Comparison of ENCODE assay signal across 1 cellular context in genomic region chr12:130978785-130979184, GRCh38.
TF ChIP-seq lines count a peak whose summit lies in the region.

No MANE protein-coding gene starts in this region.

TF ChIP-seq in HepG2, 621 proteins besides CTCF, POLR2A, EP300 and RAD21 (continued from another document):
- TF ChIP-seq FIP1L1 (IDR thresholded peaks at IDR 0.05; ENCODE audit: borderline replicate concordance, insufficient read depth, low read depth, low read length) (no peak), CEBPB (IDR thresholded peaks at IDR 0.05; ENCODE audit: borderline replicate concordance, low read depth, low read length) (peak; percentile 6; the same call in 1 of the 2 replicates), ZNF737 (CRISPR knock-in tag; IDR thresholded peaks at IDR 0.05; ENCODE audit: borderline replicate concordance) (no peak), YEATS2 (CRISPR knock-in tag; IDR thresholded peaks at IDR 0.05; ENCODE audit: borderline replicate concordance) (no peak), AKAP8 (CRISPR knock-in tag; IDR thresholded peaks at IDR 0.05) (no peak), ZBTB38 (CRISPR knock-in tag; IDR thresholded peaks at IDR 0.05) (peak; percentile 63; the same call in 1 of the 2 replicates), REPIN1 (CRISPR knock-in tag; IDR thresholded peaks at IDR 0.05; ENCODE audit: borderline replicate concordance, low read depth) (no peak), SAFB2 (CRISPR knock-in tag; IDR thresholded peaks at IDR 0.05; ENCODE audit: borderline replicate concordance, low read depth) (no peak), RFX3 (CRISPR knock-in tag; IDR thresholded peaks at IDR 0.05) (no peak), TP53 (CRISPR knock-in tag; conservative IDR thresholded peaks at IDR 0.05) (no peak), NFYC (CRISPR knock-in tag; IDR thresholded peaks at IDR 0.05) (no peak), THAP8 (CRISPR knock-in tag; IDR thresholded peaks at IDR 0.05; ENCODE audit: borderline replicate concordance) (no peak), RAD51 (IDR thresholded peaks at IDR 0.05; ENCODE audit: borderline replicate concordance) (no peak), ZNF512 (CRISPR knock-in tag; IDR thresholded peaks at IDR 0.05) (no peak), ZBTB33 (CRISPR knock-in tag; IDR thresholded peaks at IDR 0.05) (peak; percentile 77), HNF1B (CRISPR knock-in tag; IDR thresholded peaks at IDR 0.05) (no peak)
- TF ChIP-seq, protein P1, sequence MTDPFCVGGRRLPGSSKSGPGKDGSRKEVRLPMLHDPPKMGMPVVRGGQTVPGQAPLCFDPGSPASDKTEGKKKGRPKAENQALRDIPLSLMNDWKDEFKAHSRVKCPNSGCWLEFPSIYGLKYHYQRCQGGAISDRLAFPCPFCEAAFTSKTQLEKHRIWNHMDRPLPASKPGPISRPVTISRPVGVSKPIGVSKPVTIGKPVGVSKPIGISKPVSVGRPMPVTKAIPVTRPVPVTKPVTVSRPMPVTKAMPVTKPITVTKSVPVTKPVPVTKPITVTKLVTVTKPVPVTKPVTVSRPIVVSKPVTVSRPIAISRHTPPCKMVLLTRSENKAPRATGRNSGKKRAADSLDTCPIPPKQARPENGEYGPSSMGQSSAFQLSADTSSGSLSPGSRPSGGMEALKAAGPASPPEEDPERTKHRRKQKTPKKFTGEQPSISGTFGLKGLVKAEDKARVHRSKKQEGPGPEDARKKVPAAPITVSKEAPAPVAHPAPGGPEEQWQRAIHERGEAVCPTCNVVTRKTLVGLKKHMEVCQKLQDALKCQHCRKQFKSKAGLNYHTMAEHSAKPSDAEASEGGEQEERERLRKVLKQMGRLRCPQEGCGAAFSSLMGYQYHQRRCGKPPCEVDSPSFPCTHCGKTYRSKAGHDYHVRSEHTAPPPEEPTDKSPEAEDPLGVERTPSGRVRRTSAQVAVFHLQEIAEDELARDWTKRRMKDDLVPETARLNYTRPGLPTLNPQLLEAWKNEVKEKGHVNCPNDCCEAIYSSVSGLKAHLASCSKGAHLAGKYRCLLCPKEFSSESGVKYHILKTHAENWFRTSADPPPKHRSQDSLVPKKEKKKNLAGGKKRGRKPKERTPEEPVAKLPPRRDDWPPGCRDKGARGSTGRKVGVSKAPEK (CRISPR knock-in tag; IDR thresholded peaks at IDR 0.05; ENCODE audit: borderline replicate concordance), result no peak
- TF ChIP-seq, protein P2, sequence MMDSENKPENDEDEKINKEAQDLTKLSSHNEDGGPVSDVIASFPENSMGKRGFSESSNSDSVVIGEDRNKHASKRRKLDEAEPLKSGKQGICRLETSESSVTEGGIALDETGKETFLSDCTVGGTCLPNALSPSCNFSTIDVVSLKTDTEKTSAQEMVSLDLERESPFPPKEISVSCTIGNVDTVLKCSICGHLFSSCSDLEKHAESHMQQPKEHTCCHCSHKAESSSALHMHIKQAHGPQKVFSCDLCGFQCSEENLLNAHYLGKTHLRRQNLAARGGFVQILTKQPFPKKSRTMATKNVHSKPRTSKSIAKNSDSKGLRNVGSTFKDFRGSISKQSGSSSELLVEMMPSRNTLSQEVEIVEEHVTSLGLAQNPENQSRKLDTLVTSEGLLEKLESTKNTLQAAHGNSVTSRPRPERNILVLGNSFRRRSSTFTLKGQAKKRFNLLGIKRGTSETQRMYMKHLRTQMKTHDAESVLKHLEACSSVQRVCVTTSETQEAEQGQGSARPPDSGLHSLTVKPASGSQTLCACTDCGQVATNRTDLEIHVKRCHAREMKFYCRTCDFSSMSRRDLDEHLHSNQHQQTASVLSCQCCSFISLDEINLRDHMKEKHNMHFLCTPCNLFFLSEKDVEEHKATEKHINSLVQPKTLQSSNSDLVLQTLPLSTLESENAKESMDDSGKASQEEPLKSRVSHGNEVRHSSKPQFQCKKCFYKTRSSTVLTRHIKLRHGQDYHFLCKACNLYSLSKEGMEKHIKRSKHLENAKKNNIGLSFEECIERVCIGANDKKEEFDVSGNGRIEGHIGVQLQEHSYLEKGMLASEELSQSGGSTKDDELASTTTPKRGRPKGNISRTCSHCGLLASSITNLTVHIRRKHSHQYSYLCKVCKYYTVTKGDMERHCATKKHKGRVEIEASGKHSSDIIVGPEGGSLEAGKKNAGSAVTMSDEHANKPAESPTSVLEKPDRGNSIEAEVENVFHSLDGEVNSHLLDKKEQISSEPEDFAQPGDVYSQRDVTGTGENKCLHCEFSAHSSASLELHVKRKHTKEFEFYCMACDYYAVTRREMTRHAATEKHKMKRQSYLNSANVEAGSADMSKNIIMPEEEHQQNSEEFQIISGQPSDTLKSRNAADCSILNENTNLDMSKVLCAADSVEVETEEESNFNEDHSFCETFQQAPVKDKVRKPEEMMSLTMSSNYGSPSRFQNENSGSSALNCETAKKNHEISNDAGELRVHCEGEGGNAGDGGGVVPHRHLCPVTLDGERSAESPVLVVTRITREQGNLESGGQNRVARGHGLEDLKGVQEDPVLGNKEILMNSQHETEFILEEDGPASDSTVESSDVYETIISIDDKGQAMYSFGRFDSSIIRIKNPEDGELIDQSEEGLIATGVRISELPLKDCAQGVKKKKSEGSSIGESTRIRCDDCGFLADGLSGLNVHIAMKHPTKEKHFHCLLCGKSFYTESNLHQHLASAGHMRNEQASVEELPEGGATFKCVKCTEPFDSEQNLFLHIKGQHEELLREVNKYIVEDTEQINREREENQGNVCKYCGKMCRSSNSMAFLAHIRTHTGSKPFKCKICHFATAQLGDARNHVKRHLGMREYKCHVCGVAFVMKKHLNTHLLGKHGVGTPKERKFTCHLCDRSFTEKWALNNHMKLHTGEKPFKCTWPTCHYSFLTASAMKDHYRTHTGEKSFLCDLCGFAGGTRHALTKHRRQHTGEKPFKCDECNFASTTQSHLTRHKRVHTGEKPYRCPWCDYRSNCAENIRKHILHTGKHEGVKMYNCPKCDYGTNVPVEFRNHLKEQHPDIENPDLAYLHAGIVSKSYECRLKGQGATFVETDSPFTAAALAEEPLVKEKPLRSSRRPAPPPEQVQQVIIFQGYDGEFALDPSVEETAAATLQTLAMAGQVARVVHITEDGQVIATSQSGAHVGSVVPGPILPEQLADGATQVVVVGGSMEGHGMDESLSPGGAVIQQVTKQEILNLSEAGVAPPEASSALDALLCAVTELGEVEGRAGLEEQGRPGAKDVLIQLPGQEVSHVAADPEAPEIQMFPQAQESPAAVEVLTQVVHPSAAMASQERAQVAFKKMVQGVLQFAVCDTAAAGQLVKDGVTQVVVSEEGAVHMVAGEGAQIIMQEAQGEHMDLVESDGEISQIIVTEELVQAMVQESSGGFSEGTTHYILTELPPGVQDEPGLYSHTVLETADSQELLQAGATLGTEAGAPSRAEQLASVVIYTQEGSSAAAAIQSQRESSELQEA (CRISPR knock-in tag; IDR thresholded peaks at IDR 0.05; ENCODE audit: not compliant biosample characterization), result no peak
